ENCODE assay signal across 9 cellular contexts in genomic region chr14:59463773-59464650, GRCh38. TPM values are rescaled to one million over a fixed set of nuclear protein-coding genes. Genes with fewer than 3 reads are reported as not detected.
A peak's percentile ranks its signal among the peaks of the same experiment; 100 is the strongest.
DNase-seq lines count a peak whose midpoint lies in the region; ATAC-seq and TF ChIP-seq lines count a peak whose summit lies in the region.
"Had no signal": no experiment of that assay in that cellular context is flagged by ENCODE, and none has a peak within 500 bp of the region (broad histone marks: within the 10 kb centered on the region; RNA-seq: fewer than 3 reads in every experiment).

No MANE protein-coding gene starts in this region.

- TF ChIP-seq CTCF in CD14-positive monocyte (IDR thresholded peaks at IDR 0.05): no peak

- peaks cover 0 to 12% (median 2%) of the 10 kb centered on the region in 7 donors for H3K9me3 Mint-ChIP-seq in CD14-positive monocyte

- peaks cover 12% of the 10 kb centered on the region for H3K4me1 Mint-ChIP-seq in CD14-positive monocyte

- no peak overlapping the region for H3K27ac Mint-ChIP-seq in CD14-positive monocyte

- H3K27me3 Mint-ChIP-seq in CD14-positive monocyte (ENCODE audit: low read depth in 3 of 3): peaks cover 27 to 32% (median 28%) of the 10 kb centered on the region in 3 donors

- peak overlapping the region; percentile 81 for H3K27ac ChIP-seq in angular gyrus (ENCODE audit: low read depth, low read length)

- DNase-seq in CD14-positive monocyte (ENCODE audit: low spot score) (no peak), LHCN-M2 (ENCODE audit: low read depth) (peak; percentile 12), iPS-NIHi11 (ENCODE audit: low spot score) (peak; percentile 68), NCI-H1436 treated with DMSO at 0.1 percent for 48 hours (lab: John Stamatoyannopoulos, UW) (no peak), NCI-H82 treated with DMSO at 0.1 percent for 48 hours (lab: John Stamatoyannopoulos, UW; ENCODE audit: unreplicated experiment) (no peak)
- DNase-seq in stimulated activated CD4-positive, alpha-beta T cell treated with anti-CD3 and anti-CD28 coated beads, Interleukin-12 subunit alpha, Interleukin-12 subunit beta, amount 100 ng/mL, for 4 hours: peak; percentile 32

- intact Hi-C loops in CD14-positive monocyte (cut with micrococcal nuclease): no loop called here

- peaks cover 19 to 22% of the 10 kb centered on the region in 2 donors for H3K36me3 Mint-ChIP-seq in CD14-positive monocyte

- H3K4me3 Mint-ChIP-seq in CD14-positive monocyte: peak overlapping the region; percentile 76 to 91

- peak; percentile 39 for ATAC-seq in GM21360 (IDR thresholded peaks at IDR 0.05; ENCODE audit: unreplicated experiment)
- ATAC-seq: HCT116 had no signal

RNA-seq across cellular contexts. Expression of gene GPR135, which starts 1.2 kb away (rescaled TPM):
- under 1 TPM in 1 of 2 donors, not detected in 1; 0.05 TPM for polyA plus RNA-seq in CD14-positive monocyte
- 2.5 and 3.0 TPM in 2 replicates for total RNA-seq in LHCN-M2 (2014; rRNA removed)
- polyA plus RNA-seq in LHCN-M2 (2012): 0.79 TPM

RNA-seq across cellular contexts. Expression of gene L3HYPDH, which starts 20.2 kb away (rescaled TPM):
- 1 to 10 TPM; 3.9 to 5.3 TPM for polyA plus RNA-seq in CD14-positive monocyte
- total RNA-seq in LHCN-M2 (2014; rRNA removed): 39.6 and 41.6 TPM in 2 replicates
- polyA plus RNA-seq in LHCN-M2 (2012): 16.0 TPM

RNA-seq across cellular contexts. Expression of gene JKAMP, which starts 20.3 kb away (rescaled TPM):
- polyA plus RNA-seq in CD14-positive monocyte: 100 to 1,000 TPM in 1 of 2 donors, 10 to 100 TPM in 1; 99.4 to 134 TPM
- 120 and 141 TPM in 2 replicates for total RNA-seq in LHCN-M2 (2014; rRNA removed)
- 45.2 TPM for polyA plus RNA-seq in LHCN-M2 (2012)

Comparison
In these comparisons a context has a peak if more than half of its experiments do, and no peak if none do; other contexts are left out.
1. DNase-seq: peak in LHCN-M2 (single experiment), iPS-NIHi11 (single experiment) and stimulated activated CD4-positive, alpha-beta T cell treated with anti-CD3 and anti-CD28 coated beads, Interleukin-12 subunit alpha, Interleukin-12 subunit beta, amount 100 ng/mL, for 4 hours (single experiment); none in CD14-positive monocyte (single experiment), NCI-H1436 treated with DMSO at 0.1 percent for 48 hours (single experiment) and NCI-H82 treated with DMSO at 0.1 percent for 48 hours (single experiment).